Comparison of ENCODE assay signal across 21 cellular contexts in genomic region chr18:55838322-55838721, GRCh38.
DNase-seq lines count a peak whose midpoint lies in the region; ATAC-seq, FAIRE-seq and TF ChIP-seq lines count a peak whose summit lies in the region.
"Had no signal": no experiment of that assay in that cellular context is flagged by ENCODE, and none has a peak within 500 bp of the region (broad histone marks: within the 10 kb centered on the region; RNA-seq: fewer than 3 reads in every experiment).

No MANE protein-coding gene starts in this region.

- H3K4me2 ChIP-seq in DND-41 (ENCODE audit: insufficient read depth, low read length) (no peak overlapping the region), K562 (ENCODE audit: insufficient read depth, low read length) (no peak overlapping the region)
- H3K4me2 ChIP-seq: KMS-11 had no signal

- H2AFZ ChIP-seq in DND-41 (ENCODE audit: low read depth, low read length) (no peak overlapping the region), K562 (ENCODE audit: low read depth, low read length) (peak overlapping the region; percentile 50)

- no peaks in the 10 kb centered on the region for H3K27me3 Mint-ChIP-seq in T-helper 17 cell

- no peak overlapping the region for H3K27ac Mint-ChIP-seq in T-helper 17 cell
- H3K27ac Mint-ChIP-seq: CD14-positive monocyte had no signal

- peak; percentile 49 for ATAC-seq in DND-41 (ENCODE audit: insufficient read depth, low read depth)
- peak; percentile 47; the same call in 2 of the 3 replicates for ATAC-seq in K562
- no peak for ATAC-seq in T-helper 17 cell
- ATAC-seq: GM12878, HCT116, HepG2, Right ventricle myocardium inferior had no signal

- H3K4me1 Mint-ChIP-seq in T-helper 17 cell = no peaks in the 10 kb centered on the region
- H3K4me1 Mint-ChIP-seq: CD14-positive monocyte had no signal

- CTCF ChIA-PET in K562 (lab: Yijun Ruan, JAX; ENCODE audit: low intra/inter-chr PET ratio) = no interaction called here

- BruUV-seq in K562 (replicated peaks; lab: Mats Ljungman, UMichigan) = no TSS peak

- no peak overlapping the region for H3K9ac ChIP-seq in DND-41 (ENCODE audit: low read depth, low read length)
- no peak overlapping the region for H3K9ac ChIP-seq in K562 (ENCODE audit: insufficient read depth in 1 of 2, low read depth in 2 of 2, low read length in 2 of 2)
- no peak overlapping the region for H3K9ac ChIP-seq in skeletal muscle tissue (ENCODE audit: low read depth in 1 of 3, low read length in 3 of 3)
- H3K9ac ChIP-seq: KMS-11 had no signal

- no peak overlapping the region for H3K4me3 Mint-ChIP-seq in T-helper 17 cell
- H3K4me3 Mint-ChIP-seq: CD14-positive monocyte had no signal

- FAIRE-seq in K562 (lab: Jason Lieb, UNC) = no peak
- FAIRE-seq: GM12878, GM18507, HepG2 had no signal

- WGBS in K562 (ENCODE audit: insufficient coverage, low coverage, missing lambda C conversion rate) = 18% methylated on average over 6 of the region's 6 CpGs

- no peaks in the 10 kb centered on the region for H3K79me2 ChIP-seq in DND-41 (ENCODE audit: insufficient read depth, low read length)
- H3K79me2 ChIP-seq in K562 (ENCODE audit: control insufficient read depth, insufficient read depth, low read length) = no peaks in the 10 kb centered on the region

- no peak for TF ChIP-seq EP300 in K562 (IDR thresholded peaks at IDR 0.05; ENCODE audit: low read length)

- TF ChIP-seq POLR2A in K562 (conservative IDR thresholded peaks at IDR 0.05) = no peak

- H3K9me1 ChIP-seq in K562 (ENCODE audit: control insufficient read depth, insufficient read depth, low read length) = no peaks in the 10 kb centered on the region

- H3K4me1 ChIP-seq in DND-41 (ENCODE audit: insufficient read depth, low read length) (peaks cover 5% of the 10 kb centered on the region; the same call in 1 of the 2 replicates), K562 (replicated peaks in 1 of 2; ENCODE audit: control insufficient read depth in 2 of 2, insufficient read depth in 2 of 2, low read length in 2 of 2) (no peaks in the 10 kb centered on the region; a peak in 1 of 5 replicates), skeletal muscle tissue (ENCODE audit: control insufficient read depth in 3 of 3, insufficient read depth in 3 of 3, low read length in 3 of 3) (peaks cover 0 to 5% (median 0%) of the 10 kb centered on the region in 3 donors)

- H3K4me3 ChIP-seq in DND-41 (ENCODE audit: low read depth in 1 of 2, low read length in 2 of 2) (no peak overlapping the region), K562 (no peak overlapping the region), skeletal muscle tissue (ENCODE audit: low read length in 3 of 3) (no peak overlapping the region)
- H3K4me3 ChIP-seq: GM12878 had no signal

- DNase-seq in DND-41 (no peak), NAMALWA (ENCODE audit: low spot score) (peak; percentile 7), K562 (ENCODE audit: extremely low read depth in 1 of 4, low spot score in 3 of 4) (peak in 2 of 4 experiments; percentile 7), T-helper 17 cell (no peak), anterior cingulate cortex (lab: John Stamatoyannopoulos, UW) (no peak), NCI-H1930 (lab: John Stamatoyannopoulos, UW) (no peak)
- DNase-seq in effector CD4-positive, alpha-beta T cell = no peak
- DNase-seq: 8988T, GF-D8, GOT3, NCI-H1417 treated with DMSO at 0.1 percent for 48 hours, NCI-H187 treated with DMSO at 0.1 percent for 48 hours, NCI-H526 had no signal

- no peaks in the 10 kb centered on the region for H3K27me3 ChIP-seq in DND-41 (ENCODE audit: insufficient read depth, low read length, poor library complexity)
- H3K27me3 ChIP-seq in K562 (ENCODE audit: control insufficient read depth in 2 of 2, insufficient read depth in 2 of 2, low read length in 2 of 2) = no peaks in the 10 kb centered on the region
- no peaks in the 10 kb centered on the region for H3K27me3 ChIP-seq in skeletal muscle tissue (ENCODE audit: control insufficient read depth in 3 of 3, insufficient read depth in 3 of 3, low read length in 3 of 3)

- H3K27ac ChIP-seq in DND-41 (ENCODE audit: low read length) = no peak overlapping the region
- no peak overlapping the region for H3K27ac ChIP-seq in K562 (ENCODE audit: extremely low read depth, low read depth, low read length)
- H3K27ac ChIP-seq in skeletal muscle tissue (ENCODE audit: low read depth, low read length) = peak overlapping the region; percentile 5
- H3K27ac ChIP-seq: KMS-11 had no signal

- H4K20me1 ChIP-seq in DND-41 (ENCODE audit: insufficient read depth, low read length) (no peaks in the 10 kb centered on the region), K562 (replicated peaks; ENCODE audit: control insufficient read depth, insufficient read depth, low read length) (no peaks in the 10 kb centered on the region)

- intact Hi-C loops in K562 (cut with micrococcal nuclease) = loop anchor here (5.0 kb wide), 1 partner anchor 451 kb away; no protein-coding TSS in a partner anchor

- H3K36me3 ChIP-seq in DND-41 (ENCODE audit: insufficient read depth, low read length) = no peaks in the 10 kb centered on the region
- no peaks in the 10 kb centered on the region for H3K36me3 ChIP-seq in K562 (ENCODE audit: control insufficient read depth, insufficient read depth, low read length)
- H3K36me3 ChIP-seq in skeletal muscle tissue (ENCODE audit: control insufficient read depth in 3 of 3, insufficient read depth in 3 of 3, low read length in 3 of 3) = no peaks in the 10 kb centered on the region

- H3K36me3 Mint-ChIP-seq in T-helper 17 cell (ENCODE audit: low read depth) = no peaks in the 10 kb centered on the region
- H3K36me3 Mint-ChIP-seq: CD14-positive monocyte had no signal

- TF ChIP-seq CTCF in DND-41 (IDR thresholded peaks at IDR 0.05; ENCODE audit: borderline replicate concordance, extremely low read depth, low read length, poor library complexity, severe bottlenecking) (peak; percentile 17), K562 (IDR thresholded peaks at IDR 0.05 in 2 of 3, conservative IDR thresholded peaks at IDR 0.05 in 1 of 3; ENCODE audit: insufficient read depth in 2 of 3, low read depth in 1 of 3, low read length in 3 of 3) (0 out of 6 replicates have a peak, but pooled peaks of 1 of the 3 experiments have one; percentile 4)

- no peak for TF ChIP-seq RAD21 in K562 (CRISPR knock-in tag; conservative IDR thresholded peaks at IDR 0.05 in 1 of 2, IDR thresholded peaks at IDR 0.05 in 1 of 2)

- POLR2A ChIA-PET in K562 (lab: Yijun Ruan, JAX) = no interaction called here

- H3K9me3 ChIP-seq in DND-41 (ENCODE audit: insufficient read depth, low read length, severe bottlenecking) (no peaks in the 10 kb centered on the region), K562 (replicated peaks; ENCODE audit: control insufficient read depth, insufficient read depth, low read depth, low read length) (no peaks in the 10 kb centered on the region), skeletal muscle tissue (ENCODE audit: control insufficient read depth in 3 of 3, low read length in 3 of 3) (peaks cover 0 to 6% (median 3%) of the 10 kb centered on the region in 3 donors), T-helper 17 cell (ENCODE audit: control insufficient read depth, low read length, poor library complexity, severe bottlenecking) (no peaks in the 10 kb centered on the region)

- in situ Hi-C loops in K562 (cut with MboI) = no loop called here

TF ChIP-seq in K562, 482 proteins besides CTCF, POLR2A, EP300 and RAD21:
- no peak for TF ChIP-seq ZNF175 (CRISPR knock-in tag; IDR thresholded peaks at IDR 0.05; ENCODE audit: low read depth)
- TF ChIP-seq THRAP3 (IDR thresholded peaks at IDR 0.05; ENCODE audit: borderline replicate concordance) = no peak
- no peak for TF ChIP-seq ZNF24 (IDR thresholded peaks at IDR 0.05)
- TF ChIP-seq WHSC1 (IDR thresholded peaks at IDR 0.05; ENCODE audit: low read length) = no peak
- TF ChIP-seq, protein P1, sequence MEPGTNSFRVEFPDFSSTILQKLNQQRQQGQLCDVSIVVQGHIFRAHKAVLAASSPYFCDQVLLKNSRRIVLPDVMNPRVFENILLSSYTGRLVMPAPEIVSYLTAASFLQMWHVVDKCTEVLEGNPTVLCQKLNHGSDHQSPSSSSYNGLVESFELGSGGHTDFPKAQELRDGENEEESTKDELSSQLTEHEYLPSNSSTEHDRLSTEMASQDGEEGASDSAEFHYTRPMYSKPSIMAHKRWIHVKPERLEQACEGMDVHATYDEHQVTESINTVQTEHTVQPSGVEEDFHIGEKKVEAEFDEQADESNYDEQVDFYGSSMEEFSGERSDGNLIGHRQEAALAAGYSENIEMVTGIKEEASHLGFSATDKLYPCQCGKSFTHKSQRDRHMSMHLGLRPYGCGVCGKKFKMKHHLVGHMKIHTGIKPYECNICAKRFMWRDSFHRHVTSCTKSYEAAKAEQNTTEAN (CRISPR knock-in tag; IDR thresholded peaks at IDR 0.05) = no peak
- TF ChIP-seq HDAC2 (IDR thresholded peaks at IDR 0.05) = no peak
- no peak for TF ChIP-seq MTA1 (IDR thresholded peaks at IDR 0.05; ENCODE audit: borderline replicate concordance)
- no peak for TF ChIP-seq BCL6 (CRISPR knock-in tag; IDR thresholded peaks at IDR 0.05)
- TF ChIP-seq PHF21A (IDR thresholded peaks at IDR 0.05; ENCODE audit: borderline replicate concordance, low read depth) = no peak
- no peak for TF ChIP-seq NCOA4 (IDR thresholded peaks at IDR 0.05; ENCODE audit: partially characterized antibody)
- TF ChIP-seq FOXM1 (IDR thresholded peaks at IDR 0.05; ENCODE audit: low read depth) = no peak
- no peak for TF ChIP-seq FOXM1 (CRISPR knock-in tag; IDR thresholded peaks at IDR 0.05; ENCODE audit: low read depth)
